8 cellular contexts compared by ENCODE assay signal in genomic region chr9:137067860-137068538, GRCh38. TPM values are rescaled to one million over a fixed set of nuclear protein-coding genes. Genes with fewer than 3 reads are reported as not detected.
DNase-seq lines count a peak whose midpoint lies in the region; ATAC-seq and TF ChIP-seq lines count a peak whose summit lies in the region.

No MANE protein-coding gene starts in this region.

- no TSS peak for BruUV-seq in Panc1 (replicated peaks; lab: Mats Ljungman, UMichigan)

- in situ Hi-C loops in KBM-7 (cut with MboI; ENCODE audit: low pct_unique_long_range_greater_than_20kb, low sequenced_read_pairs) (no loop called here), Panc1 (cut with HindIII; ENCODE audit: low pct_unique_long_range_greater_than_20kb, low sequenced_read_pairs) (no loop called here)

- CTCF ChIA-PET in Panc1 (lab: Charles Lee), result interaction anchor here (1.0 to 2.0 kb wide), 7 partner anchors 9 to 121 kb away, joined by 3 to 13 read pairs (median 5); partner anchors contain the start of genes MAN1B1, NPDC1 and UAP1L1
- CTCF ChIA-PET in naive thymus-derived CD4-positive, alpha-beta T cell (lab: Charles Lee), result interaction anchor here (0.6 to 2.8 kb wide), 8 partner anchors 18 to 309 kb away, joined by 3 to 15 read pairs (median 4); partner anchors contain the start of genes ABCA2, MAN1B1 and TMEM141

- ATAC-seq in Panc1, result peak; percentile 72
- ATAC-seq in naive thymus-derived CD4-positive, alpha-beta T cell, result peak; percentile 75
- peak; percentile 64 to 74 for ATAC-seq in stimulated activated naive B cell treated with anti-CD40 and anti-IgM and Interleukin-4, amounts not matched to agents 10 μg/mL and 1 μg/mL and 100 μg/mL, for 72 hours (replicated peaks)

- no peaks in the 10 kb centered on the region for H3K27me3 Mint-ChIP-seq in naive thymus-derived CD4-positive, alpha-beta T cell
- H3K27me3 Mint-ChIP-seq in stimulated activated naive B cell treated with anti-CD40 and anti-IgM and Interleukin-4, amounts not matched to agents 10 μg/mL and 1 μg/mL and 100 μg/mL, for 72 hours, result peaks cover 8 to 10% of the 10 kb centered on the region in 2 donors

- intact Hi-C loops in Panc1 (cut with micrococcal nuclease; ENCODE audit: unreplicated experiment) (no loop called here), posterior vena cava (cut with DNase I) (loop anchor here in 1 of 2 donors (10.0 kb wide), 1 partner anchor 283 kb away; no protein-coding TSS in a partner anchor)
- intact Hi-C loops in naive thymus-derived CD4-positive, alpha-beta T cell (cut with micrococcal nuclease), result loop anchor here (1.0 to 10.0 kb wide), 3 partner anchors 9 to 283 kb away; partner anchors contain the start of genes NPDC1 (in 2 of the 2) and UAP1L1 (in 1 of the 2)

- H3K4me1 Mint-ChIP-seq in naive thymus-derived CD4-positive, alpha-beta T cell, result peaks cover 11 to 33% (median 14%) of the 10 kb centered on the region in 7 donors
- H3K4me1 Mint-ChIP-seq in stimulated activated naive B cell treated with anti-CD40 and anti-IgM and Interleukin-4, amounts not matched to agents 10 μg/mL and 1 μg/mL and 100 μg/mL, for 72 hours, result peaks cover 20 to 22% of the 10 kb centered on the region in 2 donors

- H3K27me3 ChIP-seq in Panc1 (ENCODE audit: control insufficient read depth, insufficient read depth, low read length), result no peaks in the 10 kb centered on the region
- no peaks in the 10 kb centered on the region for H3K27me3 ChIP-seq in naive thymus-derived CD4-positive, alpha-beta T cell (ENCODE audit: control insufficient read depth in 2 of 2, insufficient read depth in 2 of 2, low read length in 2 of 2)

- H3K4me3 Mint-ChIP-seq in naive thymus-derived CD4-positive, alpha-beta T cell, result peak overlapping the region in 8 of 10 donors; percentile 10 to 79 (median 62)
- peak overlapping the region in 1 of 2 donors; percentile 29 for H3K4me3 Mint-ChIP-seq in stimulated activated naive B cell treated with anti-CD40 and anti-IgM and Interleukin-4, amounts not matched to agents 10 μg/mL and 1 μg/mL and 100 μg/mL, for 72 hours

- POLR2A ChIA-PET in Panc1 (lab: Charles Lee), result no interaction called here
- POLR2A ChIA-PET in naive thymus-derived CD4-positive, alpha-beta T cell (lab: Charles Lee), result interaction anchor here (0.6 to 8.2 kb wide), 4 partner anchors 9 to 262 kb away, joined by 3 to 70 read pairs (median 8); partner anchors contain the start of genes MAN1B1 and UAP1L1

- DNase-seq in KBM-7 (peak; percentile 91), Panc1 (ENCODE audit: low read depth, low spot score) (no peak), activated T-cell treated with anti-CD3 and anti-CD28 coated beads for 24 hours (ENCODE audit: low read depth) (peak; percentile 78), epithelial cell of esophagus (ENCODE audit: low read depth) (peak; percentile 86), posterior vena cava (ENCODE audit: low spot score) (no peak)
- peak; percentile 77 to 88 (median 85) for DNase-seq in naive thymus-derived CD4-positive, alpha-beta T cell
- peak; percentile 81 for DNase-seq in stimulated activated naive B cell treated with anti-CD40 and anti-IgM and Interleukin-4, amounts not matched to agents 10 μg/mL and 1 μg/mL and 100 μg/mL, for 72 hours

- no peaks in the 10 kb centered on the region for H3K9me3 Mint-ChIP-seq in naive thymus-derived CD4-positive, alpha-beta T cell
- H3K9me3 Mint-ChIP-seq in stimulated activated naive B cell treated with anti-CD40 and anti-IgM and Interleukin-4, amounts not matched to agents 10 μg/mL and 1 μg/mL and 100 μg/mL, for 72 hours, result no peaks in the 10 kb centered on the region

- H3K4me1 ChIP-seq in Panc1 (ENCODE audit: control insufficient read depth, insufficient read depth, low read length), result peaks cover 2% of the 10 kb centered on the region; the same call in 1 of the 2 replicates
- H3K4me1 ChIP-seq in naive thymus-derived CD4-positive, alpha-beta T cell (ENCODE audit: control insufficient read depth in 2 of 2, insufficient read depth in 2 of 2, low read length in 2 of 2), result peaks cover 11 to 15% of the 10 kb centered on the region in 2 donors

- H3K4me3 ChIP-seq in Panc1 (ENCODE audit: low read depth in 2 of 2, low read length in 2 of 2) (no peak overlapping the region), epithelial cell of esophagus (ENCODE audit: low read length) (no peak overlapping the region)
- H3K4me3 ChIP-seq in naive thymus-derived CD4-positive, alpha-beta T cell (ENCODE audit: low read length), result no peak overlapping the region

- H3K36me3 Mint-ChIP-seq in naive thymus-derived CD4-positive, alpha-beta T cell, result peaks cover 0 to 4% (median 0%) of the 10 kb centered on the region in 5 donors
- H3K36me3 Mint-ChIP-seq in stimulated activated naive B cell treated with anti-CD40 and anti-IgM and Interleukin-4, amounts not matched to agents 10 μg/mL and 1 μg/mL and 100 μg/mL, for 72 hours, result no peaks in the 10 kb centered on the region

- no peak overlapping the region for H3K27ac ChIP-seq in Panc1 (ENCODE audit: low read length)
- H3K27ac ChIP-seq in naive thymus-derived CD4-positive, alpha-beta T cell (ENCODE audit: low read depth, low read length), result no peak overlapping the region

- H3K9me3 ChIP-seq in Panc1 (ENCODE audit: control insufficient read depth, insufficient read depth, low read depth, low read length), result no peaks in the 10 kb centered on the region
- no peaks in the 10 kb centered on the region for H3K9me3 ChIP-seq in naive thymus-derived CD4-positive, alpha-beta T cell (ENCODE audit: control insufficient read depth in 2 of 3, low read length in 3 of 3)

- peak overlapping the region in 6 of 9 donors; percentile 26 to 82 (median 68) for H3K27ac Mint-ChIP-seq in naive thymus-derived CD4-positive, alpha-beta T cell
- H3K27ac Mint-ChIP-seq in stimulated activated naive B cell treated with anti-CD40 and anti-IgM and Interleukin-4, amounts not matched to agents 10 μg/mL and 1 μg/mL and 100 μg/mL, for 72 hours, result peak overlapping the region; percentile 53

- TF ChIP-seq CTCF in GM12872 (IDR thresholded peaks at IDR 0.05; ENCODE audit: insufficient read depth, low read depth, low read length) (peak; percentile 84), Panc1 (IDR thresholded peaks at IDR 0.05) (peak; percentile 83), epithelial cell of esophagus (IDR thresholded peaks at IDR 0.05; ENCODE audit: insufficient read depth, low read depth, low read length, missing control alignments) (peak; percentile 84)

- no peaks in the 10 kb centered on the region; the same call in 1 of the 2 replicates for H3K36me3 ChIP-seq in Panc1 (ENCODE audit: control insufficient read depth, insufficient read depth, low read length)
- no peaks in the 10 kb centered on the region for H3K36me3 ChIP-seq in naive thymus-derived CD4-positive, alpha-beta T cell (ENCODE audit: control insufficient read depth in 2 of 3, insufficient read depth in 3 of 3, low read length in 3 of 3)

RNA-seq across cellular contexts. Expression of gene SAPCD2, which starts 2.4 kb away (rescaled TPM):
- total RNA-seq in Panc1 (2021; ENCODE audit: unreplicated experiment) (18.4 TPM), posterior vena cava (under 1 TPM; 0.33 to 0.42 TPM)
- 11.5 TPM for polyA plus RNA-seq in Panc1 (2012; ENCODE audit: insufficient read length)
- 10 to 100 TPM in 1 of 5 experiments, 1 to 10 TPM in 1, under 1 TPM in 3; 0.16 to 22.1 (median 0.74) TPM for total RNA-seq in naive thymus-derived CD4-positive, alpha-beta T cell
- polyA plus RNA-seq in naive thymus-derived CD4-positive, alpha-beta T cell, result under 1 TPM in 1 of 2 donors, not detected in 1; 0.18 TPM

RNA-seq across cellular contexts. Expression of gene UAP1L1, which starts 9.3 kb away (rescaled TPM):
- total RNA-seq in Panc1 (2021; ENCODE audit: unreplicated experiment) (23.1 TPM), posterior vena cava (10 to 100 TPM; 15.2 to 20.5 TPM)
- 13.1 TPM for polyA plus RNA-seq in Panc1 (2012; ENCODE audit: insufficient read length)
- total RNA-seq in naive thymus-derived CD4-positive, alpha-beta T cell, result 10 to 100 TPM; 11.6 to 27.6 (median 15.2) TPM
- polyA plus RNA-seq in naive thymus-derived CD4-positive, alpha-beta T cell, result 1 to 10 TPM in 1 of 2 donors, under 1 TPM in 1; 0.71 to 1.4 TPM

RNA-seq across cellular contexts. Expression of gene ENTPD2, which starts 14.1 kb away (rescaled TPM):
- 2.8 TPM for total RNA-seq in Panc1 (2021; ENCODE audit: unreplicated experiment)
- 5.5 TPM for polyA plus RNA-seq in Panc1 (2012; ENCODE audit: insufficient read length)
- not detected for total RNA-seq in naive thymus-derived CD4-positive, alpha-beta T cell
- polyA plus RNA-seq in naive thymus-derived CD4-positive, alpha-beta T cell, result not detected
- 1 to 10 TPM in 1 of 2 donors, under 1 TPM in 1; 0.48 to 1.2 TPM for total RNA-seq in posterior vena cava

RNA-seq across cellular contexts. Expression of gene MAN1B1, which starts 18.8 kb away (rescaled TPM):
- total RNA-seq in Panc1 (2021; ENCODE audit: unreplicated experiment), result 57.2 TPM
- 49.5 TPM for polyA plus RNA-seq in Panc1 (2012; ENCODE audit: insufficient read length)
- 10 to 100 TPM; 57.3 to 74.2 (median 70.2) TPM for total RNA-seq in naive thymus-derived CD4-positive, alpha-beta T cell
- polyA plus RNA-seq in naive thymus-derived CD4-positive, alpha-beta T cell, result 10 to 100 TPM; 36.0 to 51.2 TPM
- total RNA-seq in posterior vena cava, result 10 to 100 TPM; 32.0 to 44.3 TPM

RNA-seq across cellular contexts. Expression of gene NPDC1, which starts 22.0 kb away (rescaled TPM):
- total RNA-seq in Panc1 (2021; ENCODE audit: unreplicated experiment), result 43.5 TPM
- 73.8 TPM for polyA plus RNA-seq in Panc1 (2012; ENCODE audit: insufficient read length)
- total RNA-seq in naive thymus-derived CD4-positive, alpha-beta T cell, result 10 to 100 TPM in 2 of 5 experiments, 1 to 10 TPM in 3; 2.3 to 37.5 (median 7.4) TPM
- polyA plus RNA-seq in naive thymus-derived CD4-positive, alpha-beta T cell, result 1 to 10 TPM in 1 of 2 donors, under 1 TPM in 1; 0.36 to 1.2 TPM
- 100 to 1,000 TPM; 129 to 133 TPM for total RNA-seq in posterior vena cava

Comparison
In these comparisons a context has a peak if more than half of its experiments do, and no peak if none do; other contexts are left out.
1. DNase-seq: peak in KBM-7 (single experiment), activated T-cell treated with anti-CD3 and anti-CD28 coated beads for 24 hours (single experiment), epithelial cell of esophagus (single experiment), naive thymus-derived CD4-positive, alpha-beta T cell (9 of 9) and stimulated activated naive B cell treated with anti-CD40 and anti-IgM and Interleukin-4, amounts not matched to agents 10 μg/mL and 1 μg/mL and 100 μg/mL, for 72 hours (single experiment); none in Panc1 (single experiment) and posterior vena cava (single experiment).
2. Peak in every context shown above with its lines, with median percentiles within 50 percentile points of each other: CTCF ChIP-seq and ATAC-seq.